Comparison of ENCODE assay signal across 8 cellular contexts in the genomic region with DNA sequence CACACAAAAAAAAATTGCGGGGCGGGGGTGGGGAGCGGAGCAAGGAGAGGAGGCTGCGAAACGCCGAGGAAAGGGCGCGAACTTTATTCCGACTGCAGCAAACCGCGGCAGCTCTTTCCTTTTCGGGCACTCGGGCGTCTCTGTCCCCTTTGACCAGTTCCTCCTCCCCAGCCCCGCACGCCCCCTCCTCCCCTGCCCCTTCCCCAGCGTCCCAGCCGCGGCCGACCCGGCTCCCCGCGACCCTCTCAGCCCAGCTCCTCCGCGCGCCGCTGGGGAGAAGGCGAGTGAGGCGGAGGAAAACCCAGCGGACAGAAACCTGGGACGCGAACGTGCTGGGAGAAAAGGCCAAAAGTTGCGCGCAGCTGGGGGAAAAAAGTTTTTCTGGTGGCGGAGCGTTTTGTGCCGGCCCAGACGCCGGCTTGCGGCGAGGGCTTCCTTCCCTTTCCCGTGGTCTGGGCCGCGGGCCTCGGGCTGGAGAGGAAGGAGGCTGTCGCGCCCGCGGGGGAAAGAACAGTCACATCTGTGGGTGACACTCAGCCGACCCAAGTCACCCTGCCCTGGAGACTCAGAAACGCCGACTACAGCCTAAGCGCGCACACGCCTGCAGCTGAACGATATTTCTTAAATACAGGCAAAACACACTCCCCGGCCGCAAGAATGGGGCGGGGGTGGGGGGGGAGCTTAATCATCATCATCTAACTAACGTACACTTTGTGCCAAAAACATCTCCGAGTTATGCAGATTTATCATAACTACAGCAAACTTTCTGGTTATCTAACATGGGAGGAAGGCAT. TPM values are rescaled to one million over a fixed set of nuclear protein-coding genes. Genes with fewer than 3 reads are reported as not detected.
DNase-seq lines count a peak whose midpoint lies in the region; ATAC-seq and TF ChIP-seq lines count a peak whose summit lies in the region.

No MANE protein-coding gene starts in this region.

- no peak overlapping the region for H2BK120ac ChIP-seq in neuronal stem cell (ENCODE audit: low read depth, low read length)

- H2AFZ ChIP-seq in neuronal stem cell (ENCODE audit: low read length) = peak overlapping the region; percentile 94

- no peaks in the 10 kb centered on the region for H3K9me3 ChIP-seq in HAP-1
- no peaks in the 10 kb centered on the region for H3K9me3 ChIP-seq in neuronal stem cell (replicated peaks in 1 of 2; ENCODE audit: control insufficient read depth in 2 of 2, insufficient read depth in 1 of 2, low read depth in 1 of 2, low read length in 2 of 2)

- peaks cover 18% of the 10 kb centered on the region for H3K4me1 ChIP-seq in HAP-1
- peaks cover 2 to 8% of the 10 kb centered on the region in 2 donors for H3K4me1 ChIP-seq in neuronal stem cell (ENCODE audit: control insufficient read depth in 2 of 2, insufficient read depth in 1 of 2, low read depth in 1 of 2, low read length in 2 of 2)

- no CpG with 5 or more reads among the region's 62 CpGs for WGBS in neuronal stem cell (ENCODE audit: extremely low coverage in 2 of 2, insufficient read length in 2 of 2, insufficient replicate concordance in 1 of 2), 2 donors

- no peak overlapping the region for H2BK12ac ChIP-seq in neuronal stem cell (ENCODE audit: low read length)

- no peak for ATAC-seq in GM18520 (IDR thresholded peaks at IDR 0.05; ENCODE audit: unreplicated experiment)
- no peak for ATAC-seq in HG02588 (IDR thresholded peaks at IDR 0.05; ENCODE audit: unreplicated experiment)
- no peak for ATAC-seq in HG02571 (IDR thresholded peaks at IDR 0.05; ENCODE audit: unreplicated experiment)

- peak overlapping the region; percentile 95 for H3K4me2 ChIP-seq in neuronal stem cell (ENCODE audit: insufficient read depth, low read length, poor library complexity, severe bottlenecking)

- H3K14ac ChIP-seq in neuronal stem cell (ENCODE audit: low read length) = no peak overlapping the region

- H3K9ac ChIP-seq in neuronal stem cell (ENCODE audit: low read depth, low read length, poor library complexity) = peak overlapping the region; percentile 82

- no peak overlapping the region for H2BK5ac ChIP-seq in neuronal stem cell (ENCODE audit: low read length)

- no peak overlapping the region for H3K23ac ChIP-seq in neuronal stem cell (ENCODE audit: low read depth, low read length, poor library complexity)

- no peak overlapping the region for H4K91ac ChIP-seq in neuronal stem cell (ENCODE audit: low read depth, low read length, poor library complexity)

- H3K27ac ChIP-seq in VCaP = peak overlapping the region; percentile 69
- no peak overlapping the region for H3K27ac ChIP-seq in neuronal stem cell (replicated peaks; ENCODE audit: low read length)

- no peak overlapping the region for H3K4ac ChIP-seq in neuronal stem cell (ENCODE audit: low read length)

- H3K27me3 ChIP-seq in HAP-1 (ENCODE audit: low read depth) (no peaks in the 10 kb centered on the region), neuronal stem cell (ENCODE audit: control insufficient read depth in 3 of 3, insufficient read depth in 3 of 3, low read depth in 1 of 3, low read length in 3 of 3) (peaks cover 0 to 68% (median 19%) of the 10 kb centered on the region in 3 experiments)

- DNase-seq in AG09319 (ENCODE audit: extremely low read depth, low read depth) (peak; percentile 61), HAP-1 (ENCODE audit: low spot score in 2 of 2) (peak in 1 of 2 experiments; percentile 55), glomerular visceral epithelial cell (ENCODE audit: extremely low spot score) (peak; percentile 61), neuronal stem cell (ENCODE audit: low spot score) (peak; percentile 42)

- peak overlapping the region; percentile 92 for H3K18ac ChIP-seq in neuronal stem cell (ENCODE audit: low read length)

- peak overlapping the region; percentile 52 for H2BK15ac ChIP-seq in neuronal stem cell (ENCODE audit: low read length)

- H3K36me3 ChIP-seq in HAP-1 (replicated peaks) = no peaks in the 10 kb centered on the region
- H3K36me3 ChIP-seq in neuronal stem cell (replicated peaks in 1 of 2; ENCODE audit: control insufficient read depth in 2 of 2, insufficient read depth in 2 of 2, low read length in 2 of 2) = no peaks in the 10 kb centered on the region

- H2AK5ac ChIP-seq in neuronal stem cell (ENCODE audit: low read depth, low read length) = no peak overlapping the region

- TF ChIP-seq CTCF in AG09319 (IDR thresholded peaks at IDR 0.05; ENCODE audit: low read depth, low read length) (no peak; the same call in 1 of the 2 replicates), VCaP (conservative IDR thresholded peaks at IDR 0.05) (0 out of 2 replicates have a peak, but pooled peaks have one; percentile 16)

- H3K79me1 ChIP-seq in neuronal stem cell (ENCODE audit: low read depth, low read length) = no peaks in the 10 kb centered on the region

- H3K4me3 ChIP-seq in HAP-1 = peak overlapping the region; percentile 51
- H3K4me3 ChIP-seq in neuronal stem cell (ENCODE audit: low read length in 2 of 2) = peak overlapping the region; percentile 54 to 82

- in situ Hi-C loops in HAP-1 (cut with MboI; ENCODE audit: low sequenced_read_pairs) = no loop called here

- H4K8ac ChIP-seq in neuronal stem cell (ENCODE audit: low read depth, low read length) = no peak overlapping the region

RNA-seq across cellular contexts. Expression of a gene that starts 1.1 kb away (rescaled TPM):
- polyA plus RNA-seq in neuronal stem cell (2013, experiment 1 of 2) = 0.61 TPM
- 0.60 TPM for polyA plus RNA-seq in neuronal stem cell (2013, experiment 2 of 2)
